2 cellular contexts compared by ENCODE assay signal in genomic region chr21:45747233-45747766, GRCh38.
TF ChIP-seq lines count a peak whose summit lies in the region.

No MANE protein-coding gene starts in this region.

TF ChIP-seq in A549, 52 proteins besides CTCF, POLR2A, EP300 and RAD21 (continued from another document):
- TF ChIP-seq FOSB (CRISPR knock-in tag; IDR thresholded peaks at IDR 0.05) = no peak
- no peak for TF ChIP-seq CBX8 (IDR thresholded peaks at IDR 0.05)
- TF ChIP-seq SMC3 (IDR thresholded peaks at IDR 0.05) = no peak
- no peak for TF ChIP-seq KDM5A (IDR thresholded peaks at IDR 0.05)
- TF ChIP-seq, protein P1, sequence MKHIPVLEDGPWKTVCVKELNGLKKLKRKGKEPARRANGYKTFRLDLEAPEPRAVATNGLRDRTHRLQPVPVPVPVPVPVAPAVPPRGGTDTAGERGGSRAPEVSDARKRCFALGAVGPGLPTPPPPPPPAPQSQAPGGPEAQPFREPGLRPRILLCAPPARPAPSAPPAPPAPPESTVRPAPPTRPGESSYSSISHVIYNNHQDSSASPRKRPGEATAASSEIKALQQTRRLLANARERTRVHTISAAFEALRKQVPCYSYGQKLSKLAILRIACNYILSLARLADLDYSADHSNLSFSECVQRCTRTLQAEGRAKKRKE (CRISPR knock-in tag; IDR thresholded peaks at IDR 0.05; ENCODE audit: low read depth) = no peak
- no peak for TF ChIP-seq KDM1A (IDR thresholded peaks at IDR 0.05; ENCODE audit: low read depth)
- TF ChIP-seq, protein P2, sequence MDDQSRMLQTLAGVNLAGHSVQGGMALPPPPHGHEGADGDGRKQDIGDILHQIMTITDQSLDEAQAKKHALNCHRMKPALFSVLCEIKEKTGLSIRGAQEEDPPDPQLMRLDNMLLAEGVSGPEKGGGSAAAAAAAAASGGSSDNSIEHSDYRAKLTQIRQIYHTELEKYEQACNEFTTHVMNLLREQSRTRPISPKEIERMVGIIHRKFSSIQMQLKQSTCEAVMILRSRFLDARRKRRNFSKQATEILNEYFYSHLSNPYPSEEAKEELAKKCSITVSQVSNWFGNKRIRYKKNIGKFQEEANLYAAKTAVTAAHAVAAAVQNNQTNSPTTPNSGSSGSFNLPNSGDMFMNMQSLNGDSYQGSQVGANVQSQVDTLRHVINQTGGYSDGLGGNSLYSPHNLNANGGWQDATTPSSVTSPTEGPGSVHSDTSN (IDR thresholded peaks at IDR 0.05) = no peak
- TF ChIP-seq RARB (CRISPR knock-in tag; IDR thresholded peaks at IDR 0.05) = no peak
- TF ChIP-seq HOXA7 (CRISPR knock-in tag; IDR thresholded peaks at IDR 0.05) = no peak
- no peak for TF ChIP-seq HOXB5 (CRISPR knock-in tag; IDR thresholded peaks at IDR 0.05)
- no peak for TF ChIP-seq CEBPB (IDR thresholded peaks at IDR 0.05)
- no peak for TF ChIP-seq TFCP2L1 (CRISPR knock-in tag; IDR thresholded peaks at IDR 0.05)
- no peak for TF ChIP-seq MAX (IDR thresholded peaks at IDR 0.05)
- no peak for TF ChIP-seq CBX2 (IDR thresholded peaks at IDR 0.05; ENCODE audit: borderline replicate concordance, low read depth)
- TF ChIP-seq JUNB (IDR thresholded peaks at IDR 0.05) = no peak

TF ChIP-seq in HCT116, 20 proteins besides CTCF, POLR2A, EP300 and RAD21 (continued from another document):
- TF ChIP-seq, protein P3, sequence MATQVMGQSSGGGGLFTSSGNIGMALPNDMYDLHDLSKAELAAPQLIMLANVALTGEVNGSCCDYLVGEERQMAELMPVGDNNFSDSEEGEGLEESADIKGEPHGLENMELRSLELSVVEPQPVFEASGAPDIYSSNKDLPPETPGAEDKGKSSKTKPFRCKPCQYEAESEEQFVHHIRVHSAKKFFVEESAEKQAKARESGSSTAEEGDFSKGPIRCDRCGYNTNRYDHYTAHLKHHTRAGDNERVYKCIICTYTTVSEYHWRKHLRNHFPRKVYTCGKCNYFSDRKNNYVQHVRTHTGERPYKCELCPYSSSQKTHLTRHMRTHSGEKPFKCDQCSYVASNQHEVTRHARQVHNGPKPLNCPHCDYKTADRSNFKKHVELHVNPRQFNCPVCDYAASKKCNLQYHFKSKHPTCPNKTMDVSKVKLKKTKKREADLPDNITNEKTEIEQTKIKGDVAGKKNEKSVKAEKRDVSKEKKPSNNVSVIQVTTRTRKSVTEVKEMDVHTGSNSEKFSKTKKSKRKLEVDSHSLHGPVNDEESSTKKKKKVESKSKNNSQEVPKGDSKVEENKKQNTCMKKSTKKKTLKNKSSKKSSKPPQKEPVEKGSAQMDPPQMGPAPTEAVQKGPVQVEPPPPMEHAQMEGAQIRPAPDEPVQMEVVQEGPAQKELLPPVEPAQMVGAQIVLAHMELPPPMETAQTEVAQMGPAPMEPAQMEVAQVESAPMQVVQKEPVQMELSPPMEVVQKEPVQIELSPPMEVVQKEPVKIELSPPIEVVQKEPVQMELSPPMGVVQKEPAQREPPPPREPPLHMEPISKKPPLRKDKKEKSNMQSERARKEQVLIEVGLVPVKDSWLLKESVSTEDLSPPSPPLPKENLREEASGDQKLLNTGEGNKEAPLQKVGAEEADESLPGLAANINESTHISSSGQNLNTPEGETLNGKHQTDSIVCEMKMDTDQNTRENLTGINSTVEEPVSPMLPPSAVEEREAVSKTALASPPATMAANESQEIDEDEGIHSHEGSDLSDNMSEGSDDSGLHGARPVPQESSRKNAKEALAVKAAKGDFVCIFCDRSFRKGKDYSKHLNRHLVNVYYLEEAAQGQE (IDR thresholded peaks at IDR 0.05; ENCODE audit: low read depth) = no peak
- TF ChIP-seq CBX3 (IDR thresholded peaks at IDR 0.05; ENCODE audit: low read depth) (no peak), EGR1 (IDR thresholded peaks at IDR 0.05; ENCODE audit: low read depth) (no peak), SRF (IDR thresholded peaks at IDR 0.05; ENCODE audit: low read depth) (no peak), YY1 (IDR thresholded peaks at IDR 0.05; ENCODE audit: extremely low read depth, insufficient replicate concordance, low read depth, low read length) (no peak), ZBTB33 (IDR thresholded peaks at IDR 0.05; ENCODE audit: extremely low read depth, insufficient replicate concordance, low read length) (no peak), JUND (IDR thresholded peaks at IDR 0.05) (no peak), EZH2phosphoT487 (IDR thresholded peaks at IDR 0.05; ENCODE audit: borderline replicate concordance) (no peak), ZNF274 (IDR thresholded peaks at IDR 0.05; ENCODE audit: low read depth, low read length) (no peak)
